ENCODE assay signal across 9 cellular contexts in genomic region chr7:16419859-16420258, GRCh38. TPM values are rescaled to one million over a fixed set of nuclear protein-coding genes. Genes with fewer than 3 reads are reported as not detected.
DNase-seq lines count a peak whose midpoint lies in the region; ATAC-seq and TF ChIP-seq lines count a peak whose summit lies in the region.
"Had no signal": no experiment of that assay in that cellular context is flagged by ENCODE, and none has a peak within 500 bp of the region (broad histone marks: within the 10 kb centered on the region; RNA-seq: fewer than 3 reads in every experiment).

No MANE protein-coding gene starts in this region.

- peaks cover 3% of the 10 kb centered on the region for H3K27me3 ChIP-seq in neural cell (ENCODE audit: insufficient read depth, low read depth, low read length)

- no peak for TF ChIP-seq CTCF in CD14-positive monocyte (IDR thresholded peaks at IDR 0.05)
- no peak for TF ChIP-seq CTCF in neural cell (IDR thresholded peaks at IDR 0.05; ENCODE audit: poor library complexity, severe bottlenecking)

- H3K27me3 Mint-ChIP-seq in CD14-positive monocyte (ENCODE audit: low read depth in 3 of 3), result peaks cover 34 to 59% (median 36%) of the 10 kb centered on the region in 3 donors
- H3K27me3 Mint-ChIP-seq in effector memory CD8-positive, alpha-beta T cell, result no peaks in the 10 kb centered on the region

- H3K36me3 ChIP-seq in neural cell (ENCODE audit: insufficient read depth, low read length), result no peaks in the 10 kb centered on the region

- H3K27ac ChIP-seq in neural cell (ENCODE audit: low read length), result no peak overlapping the region

- peak overlapping the region; percentile 88 to 96 for H3K4me3 Mint-ChIP-seq in CD14-positive monocyte
- peak overlapping the region; percentile 84 to 90 for H3K4me3 Mint-ChIP-seq in effector memory CD8-positive, alpha-beta T cell

- H3F3A ChIP-seq in neural cell (ENCODE audit: insufficient read depth, low read length, poor library complexity, severe bottlenecking), result no peaks in the 10 kb centered on the region

- no peak for ATAC-seq in effector memory CD8-positive, alpha-beta T cell (replicated peaks)
- ATAC-seq in HG02588 (IDR thresholded peaks at IDR 0.05; ENCODE audit: unreplicated experiment), result no peak

- peaks cover 0 to 4% (median 0%) of the 10 kb centered on the region in 7 donors for H3K9me3 Mint-ChIP-seq in CD14-positive monocyte
- no peaks in the 10 kb centered on the region for H3K9me3 Mint-ChIP-seq in effector memory CD8-positive, alpha-beta T cell

- peaks cover 0 to 1% of the 10 kb centered on the region in 2 donors for H3K36me3 Mint-ChIP-seq in CD14-positive monocyte
- peaks cover 8% of the 10 kb centered on the region for H3K36me3 Mint-ChIP-seq in effector memory CD8-positive, alpha-beta T cell (ENCODE audit: insufficient read depth)

- no peak overlapping the region for H3K4me2 ChIP-seq in neural cell (ENCODE audit: low read length)

- H3K79me2 ChIP-seq in neural cell (replicated peaks; ENCODE audit: insufficient read depth, low read length), result no peaks in the 10 kb centered on the region

- peak overlapping the region; percentile 70 for H3K9ac ChIP-seq in neural cell (ENCODE audit: low read length)

- TF ChIP-seq EP300 in neural cell (conservative IDR thresholded peaks at IDR 0.05; ENCODE audit: poor library complexity, severe bottlenecking), result no peak

- DNase-seq in CD14-positive monocyte (ENCODE audit: low spot score), result no peak
- peak; percentile 28 for DNase-seq in NCI-H526 treated with DMSO at 0.1 percent for 48 hours (lab: John Stamatoyannopoulos, UW)
- no peak for DNase-seq in effector memory CD8-positive, alpha-beta T cell
- no peak for DNase-seq in COLO668 (lab: John Stamatoyannopoulos, UW; ENCODE audit: unreplicated experiment)
- no peak for DNase-seq in cerebellum (ENCODE audit: low spot score)
- DNase-seq in GDM1 (lab: John Stamatoyannopoulos, UW), result no peak

- intact Hi-C loops in CD14-positive monocyte (cut with micrococcal nuclease), result no loop called here

- H3K27ac Mint-ChIP-seq in CD14-positive monocyte, result peak overlapping the region in 1 of 7 donors; percentile 89
- peak overlapping the region in 1 of 2 donors; percentile 97 for H3K27ac Mint-ChIP-seq in effector memory CD8-positive, alpha-beta T cell

- no peak for TF ChIP-seq RAD21 in neural cell (conservative IDR thresholded peaks at IDR 0.05)

- H4K20me1 ChIP-seq in neural cell (ENCODE audit: insufficient read depth), result no peaks in the 10 kb centered on the region

- H3K4me1 Mint-ChIP-seq in CD14-positive monocyte, result peaks cover 28% of the 10 kb centered on the region
- peaks cover 13 to 18% of the 10 kb centered on the region in 2 donors for H3K4me1 Mint-ChIP-seq in effector memory CD8-positive, alpha-beta T cell (ENCODE audit: low read depth in 2 of 2)

- no peaks in the 10 kb centered on the region for H3K9me2 ChIP-seq in neural cell (ENCODE audit: insufficient read depth, low read length)

- peak overlapping the region; percentile 73 for H3K4me3 ChIP-seq in neural cell (ENCODE audit: low read length)

- no peaks in the 10 kb centered on the region for H3K9me3 ChIP-seq in neural cell (ENCODE audit: low read length)

- no peak overlapping the region for H2AFZ ChIP-seq in neural cell (ENCODE audit: low read depth, low read length)

TF ChIP-seq in neural cell, 6 proteins besides CTCF, POLR2A, EP300 and RAD21:
- TF ChIP-seq REST (IDR thresholded peaks at IDR 0.05; ENCODE audit: borderline replicate concordance) (no peak), POLR2AphosphoS5 (IDR thresholded peaks at IDR 0.05) (no peak), TAF1 (IDR thresholded peaks at IDR 0.05; ENCODE audit: low read depth) (no peak), SMC3 (conservative IDR thresholded peaks at IDR 0.05; ENCODE audit: poor library complexity) (no peak), MXI1 (conservative IDR thresholded peaks at IDR 0.05; ENCODE audit: poor library complexity, severe bottlenecking) (no peak), EZH2 (IDR thresholded peaks at IDR 0.05; ENCODE audit: borderline replicate concordance, insufficient read depth, low read length, poor library complexity, severe bottlenecking) (no peak)
TF ChIP-seq in neural cell: peak in this region for 0.

RNA-seq across cellular contexts. Expression of gene CRPPA, which starts 1.5 kb away (rescaled TPM):
- under 1 TPM; 0.36 to 0.47 TPM for polyA plus RNA-seq in CD14-positive monocyte
- 0.05 and 0.12 TPM in 2 replicates for polyA plus RNA-seq in neural cell
- polyA minus RNA-seq in neural cell, result 2.4 and 3.5 TPM in 2 replicates
- 7.5 TPM for total RNA-seq in cerebellum

RNA-seq across cellular contexts. Expression of gene SOSTDC1, which starts 45.7 kb away (rescaled TPM):
- not detected for polyA plus RNA-seq in CD14-positive monocyte
- polyA plus RNA-seq in neural cell, result 0.24 and 0.52 TPM in 2 replicates
- polyA minus RNA-seq in neural cell, result 0.35 and 0.73 TPM in 2 replicates
- total RNA-seq in cerebellum, result 2.4 TPM
- total RNA-seq: mononuclear cell had no signal
